1 cellular context compared by ENCODE assay signal in the genomic region with DNA sequence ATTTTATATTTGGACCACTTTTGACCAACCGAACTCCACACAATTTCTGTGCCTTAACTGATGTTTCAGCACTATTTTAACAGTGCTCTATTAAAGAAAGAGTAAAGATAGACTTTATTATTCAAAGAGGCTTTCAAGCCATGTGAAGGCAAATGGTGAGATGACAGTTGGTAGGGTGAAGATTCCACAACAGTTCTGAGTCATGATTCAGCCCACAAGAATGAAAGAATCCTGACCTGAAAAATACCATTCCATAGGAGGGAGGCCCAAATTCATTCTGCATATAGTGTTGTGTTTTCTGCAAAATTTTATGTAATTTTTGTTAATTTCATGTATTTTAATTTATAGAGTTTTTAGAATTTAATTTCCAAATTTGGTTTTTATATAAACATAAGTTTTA.
TF ChIP-seq lines count a peak whose summit lies in the region.

No MANE protein-coding gene starts in this region.

TF ChIP-seq in SK-N-SH, 30 proteins besides CTCF, POLR2A, EP300 and RAD21 (continued from another document):
- TF ChIP-seq TAF1 (IDR thresholded peaks at IDR 0.05; ENCODE audit: borderline replicate concordance, low read depth, low read length) (no peak), EZH2phosphoT487 (IDR thresholded peaks at IDR 0.05; ENCODE audit: borderline replicate concordance, low read depth) (no peak), GATA2 (CRISPR knock-in tag; IDR thresholded peaks at IDR 0.05) (no peak), MEF2A (IDR thresholded peaks at IDR 0.05; ENCODE audit: borderline replicate concordance, low read depth) (no peak), RCOR1 (IDR thresholded peaks at IDR 0.05; ENCODE audit: low read length) (no peak), YY1 (IDR thresholded peaks at IDR 0.05; ENCODE audit: low read depth) (no peak), PBX3 (IDR thresholded peaks at IDR 0.05) (peak; percentile 39; the same call in 1 of the 2 replicates), RFX5 (IDR thresholded peaks at IDR 0.05; ENCODE audit: low read length) (no peak), IRF3 (IDR thresholded peaks at IDR 0.05; ENCODE audit: low read depth, low read length) (no peak), JUND (IDR thresholded peaks at IDR 0.05) (peak; percentile 62), FOXJ3 (CRISPR knock-in tag; IDR thresholded peaks at IDR 0.05) (no peak), MAX (IDR thresholded peaks at IDR 0.05; ENCODE audit: low read depth) (no peak), FOSL2 (IDR thresholded peaks at IDR 0.05; ENCODE audit: borderline replicate concordance, low read depth) (peak; percentile 67; the same call in 1 of the 2 replicates), SMC3 (IDR thresholded peaks at IDR 0.05; ENCODE audit: low read depth, low read length) (no peak), RXRA (IDR thresholded peaks at IDR 0.05; ENCODE audit: borderline replicate concordance, low read depth) (no peak), TCF12 (IDR thresholded peaks at IDR 0.05) (peak; percentile 44; the same call in 1 of the 2 replicates)
- TF ChIP-seq, protein P1, sequence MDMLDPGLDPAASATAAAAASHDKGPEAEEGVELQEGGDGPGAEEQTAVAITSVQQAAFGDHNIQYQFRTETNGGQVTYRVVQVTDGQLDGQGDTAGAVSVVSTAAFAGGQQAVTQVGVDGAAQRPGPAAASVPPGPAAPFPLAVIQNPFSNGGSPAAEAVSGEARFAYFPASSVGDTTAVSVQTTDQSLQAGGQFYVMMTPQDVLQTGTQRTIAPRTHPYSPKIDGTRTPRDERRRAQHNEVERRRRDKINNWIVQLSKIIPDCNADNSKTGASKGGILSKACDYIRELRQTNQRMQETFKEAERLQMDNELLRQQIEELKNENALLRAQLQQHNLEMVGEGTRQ (IDR thresholded peaks at IDR 0.05; ENCODE audit: borderline replicate concordance, low read depth, low read length), result no peak
- TF ChIP-seq, protein P2, sequence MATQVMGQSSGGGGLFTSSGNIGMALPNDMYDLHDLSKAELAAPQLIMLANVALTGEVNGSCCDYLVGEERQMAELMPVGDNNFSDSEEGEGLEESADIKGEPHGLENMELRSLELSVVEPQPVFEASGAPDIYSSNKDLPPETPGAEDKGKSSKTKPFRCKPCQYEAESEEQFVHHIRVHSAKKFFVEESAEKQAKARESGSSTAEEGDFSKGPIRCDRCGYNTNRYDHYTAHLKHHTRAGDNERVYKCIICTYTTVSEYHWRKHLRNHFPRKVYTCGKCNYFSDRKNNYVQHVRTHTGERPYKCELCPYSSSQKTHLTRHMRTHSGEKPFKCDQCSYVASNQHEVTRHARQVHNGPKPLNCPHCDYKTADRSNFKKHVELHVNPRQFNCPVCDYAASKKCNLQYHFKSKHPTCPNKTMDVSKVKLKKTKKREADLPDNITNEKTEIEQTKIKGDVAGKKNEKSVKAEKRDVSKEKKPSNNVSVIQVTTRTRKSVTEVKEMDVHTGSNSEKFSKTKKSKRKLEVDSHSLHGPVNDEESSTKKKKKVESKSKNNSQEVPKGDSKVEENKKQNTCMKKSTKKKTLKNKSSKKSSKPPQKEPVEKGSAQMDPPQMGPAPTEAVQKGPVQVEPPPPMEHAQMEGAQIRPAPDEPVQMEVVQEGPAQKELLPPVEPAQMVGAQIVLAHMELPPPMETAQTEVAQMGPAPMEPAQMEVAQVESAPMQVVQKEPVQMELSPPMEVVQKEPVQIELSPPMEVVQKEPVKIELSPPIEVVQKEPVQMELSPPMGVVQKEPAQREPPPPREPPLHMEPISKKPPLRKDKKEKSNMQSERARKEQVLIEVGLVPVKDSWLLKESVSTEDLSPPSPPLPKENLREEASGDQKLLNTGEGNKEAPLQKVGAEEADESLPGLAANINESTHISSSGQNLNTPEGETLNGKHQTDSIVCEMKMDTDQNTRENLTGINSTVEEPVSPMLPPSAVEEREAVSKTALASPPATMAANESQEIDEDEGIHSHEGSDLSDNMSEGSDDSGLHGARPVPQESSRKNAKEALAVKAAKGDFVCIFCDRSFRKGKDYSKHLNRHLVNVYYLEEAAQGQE (IDR thresholded peaks at IDR 0.05; ENCODE audit: low read depth, low read length), result no peak
